Comparison of ENCODE assay signal across 1 cellular context in genomic region chr5:6446626-6447309, GRCh38.
TF ChIP-seq lines count a peak whose summit lies in the region.

No MANE protein-coding gene starts in this region.

TF ChIP-seq in GM23338, 12 proteins besides CTCF, POLR2A, EP300 and RAD21 (continued from another document):
- TF ChIP-seq CREB1 (CRISPR knock-in tag; IDR thresholded peaks at IDR 0.05; ENCODE audit: low read depth) (no peak), JUNB (IDR thresholded peaks at IDR 0.05; ENCODE audit: unreplicated experiment) (no peak), EZH2 (IDR thresholded peaks at IDR 0.05; ENCODE audit: low read depth, unreplicated experiment) (no peak), ZNF331 (CRISPR knock-in tag; IDR thresholded peaks at IDR 0.05; ENCODE audit: low read depth) (no peak), EZH2phosphoT487 (IDR thresholded peaks at IDR 0.05; ENCODE audit: unreplicated experiment) (no peak), ETS1 (IDR thresholded peaks at IDR 0.05) (no peak)
